ENCODE assay signal across 9 cellular contexts in genomic region chr14:105173901-105174894, GRCh38. TPM values are rescaled to one million over a fixed set of nuclear protein-coding genes. Genes with fewer than 3 reads are reported as not detected.
DNase-seq lines count a peak whose midpoint lies in the region; ATAC-seq and TF ChIP-seq lines count a peak whose summit lies in the region.
"Had no signal": no experiment of that assay in that cellular context is flagged by ENCODE, and none has a peak within 500 bp of the region (broad histone marks: within the 10 kb centered on the region; RNA-seq: fewer than 3 reads in every experiment).

No MANE protein-coding gene starts in this region.

- H3K9me3 Mint-ChIP-seq in CD4-positive, CD25-positive, alpha-beta regulatory T cell: peaks cover 0 to 2% (median 0%) of the 10 kb centered on the region in 7 donors
- no peaks in the 10 kb centered on the region for H3K9me3 Mint-ChIP-seq in immature natural killer cell

- no peak overlapping the region for H3K4me3 ChIP-seq in CD4-positive, CD25-positive, alpha-beta regulatory T cell (ENCODE audit: low read depth, low read length)
- no peak overlapping the region for H3K4me3 ChIP-seq in suprapubic skin

- H3K9me3 ChIP-seq in CD4-positive, CD25-positive, alpha-beta regulatory T cell (ENCODE audit: control insufficient read depth in 2 of 2, low read length in 2 of 2): no peaks in the 10 kb centered on the region
- no peaks in the 10 kb centered on the region for H3K9me3 ChIP-seq in suprapubic skin

- H3K4me3 Mint-ChIP-seq in CD4-positive, CD25-positive, alpha-beta regulatory T cell: peak overlapping the region in 2 of 4 donors; percentile 31 to 68
- H3K4me3 Mint-ChIP-seq in immature natural killer cell: peak overlapping the region; percentile 63 to 74 (median 73)

- no peak for TF ChIP-seq EP300 in suprapubic skin (IDR thresholded peaks at IDR 0.05)

- peak in 1 of 3 donors; percentile 62 for DNase-seq in CD4-positive, CD25-positive, alpha-beta regulatory T cell
- peak; percentile 84 for DNase-seq in KG1 (lab: John Stamatoyannopoulos, UW)
- DNase-seq in activated T-cell treated with anti-CD3 and anti-CD28 coated beads, Interleukin-2, amount 50 U/mL, for 48 hours: peak; percentile 52 to 56
- DNase-seq in immature natural killer cell: peak; percentile 73 to 78 (median 76)
- DNase-seq in suprapubic skin (ENCODE audit: low spot score in 2 of 2): no peak
- no peak for DNase-seq in SKM-1 treated with dmso at 0.1 percent for 144 hours (lab: John Stamatoyannopoulos, UW; ENCODE audit: unreplicated experiment)
- no peak for DNase-seq in iPS-NIHi11 (ENCODE audit: low spot score)
- DNase-seq: left cardiac atrium had no signal

- peaks cover 3% of the 10 kb centered on the region for H3K27me3 ChIP-seq in CD4-positive, CD25-positive, alpha-beta regulatory T cell (ENCODE audit: control insufficient read depth, insufficient read depth, low read length)
- H3K27me3 ChIP-seq in suprapubic skin: peaks cover 30% of the 10 kb centered on the region

- H3K36me3 Mint-ChIP-seq in CD4-positive, CD25-positive, alpha-beta regulatory T cell: no peaks in the 10 kb centered on the region
- H3K36me3 Mint-ChIP-seq in immature natural killer cell: no peaks in the 10 kb centered on the region

- no peaks in the 10 kb centered on the region for H3K36me3 ChIP-seq in CD4-positive, CD25-positive, alpha-beta regulatory T cell (ENCODE audit: control insufficient read depth, insufficient read depth, low read length)
- no peaks in the 10 kb centered on the region for H3K36me3 ChIP-seq in suprapubic skin

- TF ChIP-seq POLR2A in suprapubic skin (IDR thresholded peaks at IDR 0.05): no peak

- no peak for TF ChIP-seq CTCF in suprapubic skin (IDR thresholded peaks at IDR 0.05)

- peak overlapping the region in 2 of 3 donors; percentile 36 to 43 for H3K27ac Mint-ChIP-seq in CD4-positive, CD25-positive, alpha-beta regulatory T cell
- H3K27ac Mint-ChIP-seq in immature natural killer cell: peak overlapping the region; percentile 70 to 88 (median 81)

- H3K27ac ChIP-seq in CD4-positive, CD25-positive, alpha-beta regulatory T cell (ENCODE audit: insufficient read depth, low read length, poor library complexity, severe bottlenecking): no peak overlapping the region
- H3K27ac ChIP-seq in suprapubic skin: no peak overlapping the region

- peaks cover 28% of the 10 kb centered on the region for H3K4me1 ChIP-seq in CD4-positive, CD25-positive, alpha-beta regulatory T cell (ENCODE audit: control insufficient read depth, insufficient read depth, low read length, poor library complexity, severe bottlenecking)
- peaks cover 30% of the 10 kb centered on the region for H3K4me1 ChIP-seq in suprapubic skin

- H3K27me3 Mint-ChIP-seq in CD4-positive, CD25-positive, alpha-beta regulatory T cell: peaks cover 19% of the 10 kb centered on the region
- peaks cover 3 to 10% (median 3%) of the 10 kb centered on the region in 3 donors for H3K27me3 Mint-ChIP-seq in immature natural killer cell (ENCODE audit: low read depth in 3 of 3)

- 40% methylated on average over 23 of the region's 32 CpGs for WGBS in suprapubic skin

- ATAC-seq in CD4-positive, CD25-positive, alpha-beta regulatory T cell (ENCODE audit: low read depth in 2 of 2): peak in 1 of 2 donors; percentile 25
- ATAC-seq in HG02981 (IDR thresholded peaks at IDR 0.05; ENCODE audit: unreplicated experiment): no peak
- ATAC-seq: left cardiac atrium had no signal

- H3K4me1 Mint-ChIP-seq in CD4-positive, CD25-positive, alpha-beta regulatory T cell: peaks cover 0 to 29% (median 15%) of the 10 kb centered on the region in 4 donors
- H3K4me1 Mint-ChIP-seq in immature natural killer cell: peaks cover 19 to 37% of the 10 kb centered on the region in 2 donors

RNA-seq across cellular contexts. Expression of gene JAG2, which starts 5.6 kb away (rescaled TPM):
- 1.4 TPM for total RNA-seq in CD4-positive, CD25-positive, alpha-beta regulatory T cell
- under 1 TPM in 2 of 4 donors, not detected in 2; 0.05 to 0.23 TPM for polyA plus RNA-seq in CD4-positive, CD25-positive, alpha-beta regulatory T cell
- polyA plus RNA-seq in immature natural killer cell: under 1 TPM in 2 of 3 donors, not detected in 1; 0.17 to 0.39 TPM
- 10 to 100 TPM; 47.4 to 75.4 (median 67.2) TPM for total RNA-seq in suprapubic skin

RNA-seq across cellular contexts. Expression of gene NUDT14, which starts 6.9 kb away (rescaled TPM):
- total RNA-seq in CD4-positive, CD25-positive, alpha-beta regulatory T cell: 15.3 TPM
- 10 to 100 TPM in 2 of 4 donors, 1 to 10 TPM in 2; 6.5 to 18.1 (median 10.6) TPM for polyA plus RNA-seq in CD4-positive, CD25-positive, alpha-beta regulatory T cell
- 10 to 100 TPM; 21.9 to 29.7 (median 27.3) TPM for polyA plus RNA-seq in immature natural killer cell
- 10 to 100 TPM; 14.6 to 22.2 (median 19.8) TPM for total RNA-seq in suprapubic skin

Comparison
In these comparisons a context has a peak if more than half of its experiments do, and no peak if none do; other contexts are left out.
1. DNase-seq: peak in KG1 (single experiment), activated T-cell treated with anti-CD3 and anti-CD28 coated beads, Interleukin-2, amount 50 U/mL, for 48 hours (2 of 2) and immature natural killer cell (3 of 3); none in suprapubic skin (0 of 2), SKM-1 treated with dmso at 0.1 percent for 144 hours (single experiment) and iPS-NIHi11 (single experiment).
2. RNA of gene JAG2, which starts 5.6 kb away (total RNA-seq): 47.4 to 75.4 TPM in suprapubic skin; 1.4 TPM in CD4-positive, CD25-positive, alpha-beta regulatory T cell (single experiment); every median in the first group is over 10 times any median in the second.